ENCODE assay signal across 21 cellular contexts in the genomic region with DNA sequence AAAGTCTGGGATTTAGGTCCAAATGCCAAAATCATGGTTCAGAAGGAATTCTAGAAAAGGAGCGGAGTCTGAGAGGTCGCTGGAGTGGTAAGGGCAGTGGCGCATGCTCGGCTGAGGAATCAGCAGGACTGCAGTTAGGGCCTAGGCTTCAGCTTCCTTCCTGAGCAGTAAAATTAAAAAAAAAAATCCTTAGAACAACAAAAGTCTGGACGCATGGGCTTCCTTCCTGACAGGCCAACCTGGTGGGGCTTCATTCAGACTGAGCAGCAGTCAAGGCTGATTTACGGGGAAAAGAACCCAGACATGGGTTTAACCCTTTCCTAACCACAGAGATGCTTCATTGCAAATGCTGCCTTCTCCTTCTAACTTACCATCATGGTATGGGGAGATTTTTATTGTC. TPM values are rescaled to one million over a fixed set of nuclear protein-coding genes. Genes with fewer than 3 reads are reported as not detected.
DNase-seq lines count a peak whose midpoint lies in the region; ATAC-seq and TF ChIP-seq lines count a peak whose summit lies in the region.
"Had no signal": no experiment of that assay in that cellular context is flagged by ENCODE, and none has a peak within 500 bp of the region (broad histone marks: within the 10 kb centered on the region; RNA-seq: fewer than 3 reads in every experiment).

No MANE protein-coding gene starts in this region.

- H3K4me1 Mint-ChIP-seq in nephron progenitor cell = peaks cover 84% of the 10 kb centered on the region

- no peak for TF ChIP-seq CTCF in nephron progenitor cell (IDR thresholded peaks at IDR 0.05)

- H3K4me3 Mint-ChIP-seq in nephron progenitor cell = peak overlapping the region; percentile 3
- H3K4me3 Mint-ChIP-seq: activated CD4-positive, alpha-beta T cell treated with anti-CD3 and anti-CD28 coated beads, Interleukin-2, amount 10 ng/mL, durations not matched to agents 24 days and 14 days; activated naive CD8-positive, alpha-beta T cell treated with anti-CD3 and anti-CD28 coated beads, Interleukin-2, amount 10 ng/mL, durations not matched to agents 7 days and 5 days; CD4-positive, alpha-beta memory T cell; memory B cell had no signal

- H3K9me3 Mint-ChIP-seq in nephron progenitor cell = no peaks in the 10 kb centered on the region
- H3K9me3 Mint-ChIP-seq: activated CD4-positive, alpha-beta T cell treated with anti-CD3 and anti-CD28 coated beads, Interleukin-2, amount 10 ng/mL, durations not matched to agents 24 days and 14 days; activated naive CD8-positive, alpha-beta T cell treated with anti-CD3 and anti-CD28 coated beads, Interleukin-2, amount 10 ng/mL, durations not matched to agents 7 days and 5 days; activated T-helper 2 cell treated with anti-CD3 and anti-CD28 coated beads, Interferon-gamma antibody, Interleukin-2, Interleukin-4, amounts not matched to agents 10 μg/mL and 5 μg/mL and 100 μg/mL, durations not matched to agents 14 hours and 24 hours and 36 hours; CD4-positive, alpha-beta memory T cell; memory B cell had no signal

- H3K27ac Mint-ChIP-seq in nephron progenitor cell = peak overlapping the region; percentile 70
- H3K27ac Mint-ChIP-seq: activated CD4-positive, alpha-beta T cell treated with anti-CD3 and anti-CD28 coated beads, Interleukin-2, amount 10 ng/mL, durations not matched to agents 24 days and 14 days; activated naive CD8-positive, alpha-beta T cell treated with anti-CD3 and anti-CD28 coated beads, Interleukin-2, amount 10 ng/mL, durations not matched to agents 7 days and 5 days; activated T-helper 2 cell treated with anti-CD3 and anti-CD28 coated beads, Interferon-gamma antibody, Interleukin-2, Interleukin-4, amounts not matched to agents 10 μg/mL and 5 μg/mL and 100 μg/mL, durations not matched to agents 14 hours and 24 hours and 36 hours; CD4-positive, alpha-beta memory T cell; memory B cell; naive B cell had no signal

- ATAC-seq in HG02884 (IDR thresholded peaks at IDR 0.05; ENCODE audit: unreplicated experiment) (no peak), GM18502 (IDR thresholded peaks at IDR 0.05; ENCODE audit: poor library complexity, unreplicated experiment) (no peak), GM21515 (IDR thresholded peaks at IDR 0.05; ENCODE audit: unreplicated experiment) (no peak)
- ATAC-seq: body of pancreas, GM12878 had no signal

- peaks cover 7% of the 10 kb centered on the region for H3K36me3 Mint-ChIP-seq in nephron progenitor cell (ENCODE audit: low read depth)
- H3K36me3 Mint-ChIP-seq: activated naive CD8-positive, alpha-beta T cell treated with anti-CD3 and anti-CD28 coated beads, Interleukin-2, amount 10 ng/mL, durations not matched to agents 7 days and 5 days; CD4-positive, alpha-beta memory T cell; memory B cell; naive B cell had no signal

- DNase-seq in ELF-1 (ENCODE audit: low read depth, low spot score) (peak; percentile 29), KBM-7 (peak; percentile 81), dermis microvascular lymphatic vessel endothelial cell (ENCODE audit: low read depth in 2 of 2) (peak; percentile 60 to 90), nephron progenitor cell (peak; percentile 54), nucleus accumbens (lab: John Stamatoyannopoulos, UW) (no peak)
- DNase-seq: activated CD4-positive, alpha-beta T cell treated with anti-CD3 and anti-CD28 coated beads, Interleukin-2, amount 10 ng/mL, durations not matched to agents 24 days and 14 days; activated naive CD8-positive, alpha-beta T cell treated with anti-CD3 and anti-CD28 coated beads, Interleukin-2, amount 10 ng/mL, durations not matched to agents 7 days and 5 days; body of pancreas; CD4-positive, alpha-beta memory T cell; GOT3; naive B cell; NCI-H2107; stimulated activated CD4-positive, alpha-beta T cell treated with anti-CD3 and anti-CD28 coated beads, Interleukin-2, amount 100 ng/mL, for 24 hours; stimulated activated naive CD4-positive, alpha-beta T cell; tibial artery had no signal

- H3K27me3 Mint-ChIP-seq in nephron progenitor cell (ENCODE audit: low read depth, poor library complexity) = peaks cover 4% of the 10 kb centered on the region

- in situ Hi-C loops in KBM-7 (cut with MboI; ENCODE audit: low pct_unique_long_range_greater_than_20kb, low sequenced_read_pairs) = no loop called here

RNA-seq across cellular contexts. Expression of a gene that starts 17.1 kb away (rescaled TPM):
- total RNA-seq in dermis microvascular lymphatic vessel endothelial cell = 45.6 and 68.0 TPM in 2 replicates

Comparison
In these comparisons a context has a peak if more than half of its experiments do, and no peak if none do; other contexts are left out.
1. DNase-seq: peak in ELF-1 (single experiment), KBM-7 (single experiment), dermis microvascular lymphatic vessel endothelial cell (2 of 2) and nephron progenitor cell (single experiment); none in nucleus accumbens (0 of 56).